In the genomic region with DNA sequence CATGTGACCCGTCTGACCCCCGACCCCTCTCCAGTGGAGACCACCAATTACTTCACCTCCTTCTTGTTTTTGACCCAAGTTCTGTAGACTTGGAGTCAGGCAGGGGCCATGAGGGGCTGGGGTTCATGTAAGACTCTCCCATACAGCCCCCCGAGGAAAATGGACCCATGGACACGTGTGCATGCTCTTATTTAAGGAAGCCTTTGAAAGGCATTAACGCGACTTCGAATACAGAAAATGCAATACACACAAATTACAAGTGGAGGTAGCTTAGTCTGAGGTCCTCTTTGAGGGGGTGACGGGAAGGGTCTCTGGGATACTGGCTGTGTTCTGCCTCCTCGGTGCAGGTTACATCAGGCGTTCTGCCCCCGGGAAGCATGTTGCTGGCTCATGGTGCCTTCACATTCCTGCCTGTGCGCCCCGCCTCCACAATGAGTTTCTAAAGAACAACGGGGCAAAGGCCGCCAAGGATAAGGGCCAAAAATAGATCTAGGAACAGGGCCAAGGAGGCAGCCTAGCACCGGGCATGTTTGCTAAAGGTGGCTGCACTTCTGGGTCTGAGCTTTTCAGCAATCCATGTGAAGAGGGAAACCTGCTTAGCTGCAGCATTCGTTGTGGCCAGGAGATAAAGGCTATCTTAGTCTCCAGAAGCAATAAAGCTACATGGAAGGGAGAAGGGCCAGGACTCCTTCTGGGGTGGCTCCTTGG, we compare ENCODE assay signal across 1 cellular context.
TF ChIP-seq lines count a peak whose summit lies in the region.

No MANE protein-coding gene starts in this region.

TF ChIP-seq in K562, 482 proteins besides CTCF, POLR2A, EP300 and RAD21 (continued from another document and continues in another):
- TF ChIP-seq, protein P1, sequence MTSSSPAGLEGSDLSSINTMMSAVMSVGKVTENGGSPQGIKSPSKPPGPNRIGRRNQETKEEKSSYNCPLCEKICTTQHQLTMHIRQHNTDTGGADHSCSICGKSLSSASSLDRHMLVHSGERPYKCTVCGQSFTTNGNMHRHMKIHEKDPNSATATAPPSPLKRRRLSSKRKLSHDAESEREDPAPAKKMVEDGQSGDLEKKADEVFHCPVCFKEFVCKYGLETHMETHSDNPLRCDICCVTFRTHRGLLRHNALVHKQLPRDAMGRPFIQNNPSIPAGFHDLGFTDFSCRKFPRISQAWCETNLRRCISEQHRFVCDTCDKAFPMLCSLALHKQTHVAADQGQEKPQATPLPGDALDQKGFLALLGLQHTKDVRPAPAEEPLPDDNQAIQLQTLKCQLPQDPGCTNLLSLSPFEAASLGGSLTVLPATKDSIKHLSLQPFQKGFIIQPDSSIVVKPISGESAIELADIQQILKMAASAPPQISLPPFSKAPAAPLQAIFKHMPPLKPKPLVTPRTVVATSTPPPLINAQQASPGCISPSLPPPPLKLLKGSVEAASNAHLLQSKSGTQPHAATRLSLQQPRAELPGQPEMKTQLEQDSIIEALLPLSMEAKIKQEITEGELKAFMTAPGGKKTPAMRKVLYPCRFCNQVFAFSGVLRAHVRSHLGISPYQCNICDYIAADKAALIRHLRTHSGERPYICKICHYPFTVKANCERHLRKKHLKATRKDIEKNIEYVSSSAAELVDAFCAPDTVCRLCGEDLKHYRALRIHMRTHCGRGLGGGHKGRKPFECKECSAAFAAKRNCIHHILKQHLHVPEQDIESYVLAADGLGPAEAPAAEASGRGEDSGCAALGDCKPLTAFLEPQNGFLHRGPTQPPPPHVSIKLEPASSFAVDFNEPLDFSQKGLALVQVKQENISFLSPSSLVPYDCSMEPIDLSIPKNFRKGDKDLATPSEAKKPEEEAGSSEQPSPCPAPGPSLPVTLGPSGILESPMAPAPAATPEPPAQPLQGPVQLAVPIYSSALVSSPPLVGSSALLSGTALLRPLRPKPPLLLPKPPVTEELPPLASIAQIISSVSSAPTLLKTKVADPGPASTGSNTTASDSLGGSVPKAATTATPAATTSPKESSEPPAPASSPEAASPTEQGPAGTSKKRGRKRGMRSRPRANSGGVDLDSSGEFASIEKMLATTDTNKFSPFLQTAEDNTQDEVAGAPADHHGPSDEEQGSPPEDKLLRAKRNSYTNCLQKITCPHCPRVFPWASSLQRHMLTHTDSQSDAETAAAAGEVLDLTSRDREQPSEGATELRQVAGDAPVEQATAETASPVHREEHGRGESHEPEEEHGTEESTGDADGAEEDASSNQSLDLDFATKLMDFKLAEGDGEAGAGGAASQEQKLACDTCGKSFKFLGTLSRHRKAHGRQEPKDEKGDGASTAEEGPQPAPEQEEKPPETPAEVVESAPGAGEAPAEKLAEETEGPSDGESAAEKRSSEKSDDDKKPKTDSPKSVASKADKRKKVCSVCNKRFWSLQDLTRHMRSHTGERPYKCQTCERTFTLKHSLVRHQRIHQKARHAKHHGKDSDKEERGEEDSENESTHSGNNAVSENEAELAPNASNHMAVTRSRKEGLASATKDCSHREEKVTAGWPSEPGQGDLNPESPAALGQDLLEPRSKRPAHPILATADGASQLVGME (CRISPR knock-in tag; IDR thresholded peaks at IDR 0.05), result no peak
- TF ChIP-seq, protein P2, sequence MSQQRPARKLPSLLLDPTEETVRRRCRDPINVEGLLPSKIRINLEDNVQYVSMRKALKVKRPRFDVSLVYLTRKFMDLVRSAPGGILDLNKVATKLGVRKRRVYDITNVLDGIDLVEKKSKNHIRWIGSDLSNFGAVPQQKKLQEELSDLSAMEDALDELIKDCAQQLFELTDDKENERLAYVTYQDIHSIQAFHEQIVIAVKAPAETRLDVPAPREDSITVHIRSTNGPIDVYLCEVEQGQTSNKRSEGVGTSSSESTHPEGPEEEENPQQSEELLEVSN (IDR thresholded peaks at IDR 0.05; ENCODE audit: borderline replicate concordance in 1 of 2, extremely low read depth in 1 of 2, insufficient read depth in 1 of 2, insufficient read length in 1 of 2, low read depth in 1 of 2, low read length in 1 of 2, poor library complexity in 1 of 2, severe bottlenecking in 1 of 2), result peak in 1 of 2 experiments; percentile 14
- TF ChIP-seq, protein P3, sequence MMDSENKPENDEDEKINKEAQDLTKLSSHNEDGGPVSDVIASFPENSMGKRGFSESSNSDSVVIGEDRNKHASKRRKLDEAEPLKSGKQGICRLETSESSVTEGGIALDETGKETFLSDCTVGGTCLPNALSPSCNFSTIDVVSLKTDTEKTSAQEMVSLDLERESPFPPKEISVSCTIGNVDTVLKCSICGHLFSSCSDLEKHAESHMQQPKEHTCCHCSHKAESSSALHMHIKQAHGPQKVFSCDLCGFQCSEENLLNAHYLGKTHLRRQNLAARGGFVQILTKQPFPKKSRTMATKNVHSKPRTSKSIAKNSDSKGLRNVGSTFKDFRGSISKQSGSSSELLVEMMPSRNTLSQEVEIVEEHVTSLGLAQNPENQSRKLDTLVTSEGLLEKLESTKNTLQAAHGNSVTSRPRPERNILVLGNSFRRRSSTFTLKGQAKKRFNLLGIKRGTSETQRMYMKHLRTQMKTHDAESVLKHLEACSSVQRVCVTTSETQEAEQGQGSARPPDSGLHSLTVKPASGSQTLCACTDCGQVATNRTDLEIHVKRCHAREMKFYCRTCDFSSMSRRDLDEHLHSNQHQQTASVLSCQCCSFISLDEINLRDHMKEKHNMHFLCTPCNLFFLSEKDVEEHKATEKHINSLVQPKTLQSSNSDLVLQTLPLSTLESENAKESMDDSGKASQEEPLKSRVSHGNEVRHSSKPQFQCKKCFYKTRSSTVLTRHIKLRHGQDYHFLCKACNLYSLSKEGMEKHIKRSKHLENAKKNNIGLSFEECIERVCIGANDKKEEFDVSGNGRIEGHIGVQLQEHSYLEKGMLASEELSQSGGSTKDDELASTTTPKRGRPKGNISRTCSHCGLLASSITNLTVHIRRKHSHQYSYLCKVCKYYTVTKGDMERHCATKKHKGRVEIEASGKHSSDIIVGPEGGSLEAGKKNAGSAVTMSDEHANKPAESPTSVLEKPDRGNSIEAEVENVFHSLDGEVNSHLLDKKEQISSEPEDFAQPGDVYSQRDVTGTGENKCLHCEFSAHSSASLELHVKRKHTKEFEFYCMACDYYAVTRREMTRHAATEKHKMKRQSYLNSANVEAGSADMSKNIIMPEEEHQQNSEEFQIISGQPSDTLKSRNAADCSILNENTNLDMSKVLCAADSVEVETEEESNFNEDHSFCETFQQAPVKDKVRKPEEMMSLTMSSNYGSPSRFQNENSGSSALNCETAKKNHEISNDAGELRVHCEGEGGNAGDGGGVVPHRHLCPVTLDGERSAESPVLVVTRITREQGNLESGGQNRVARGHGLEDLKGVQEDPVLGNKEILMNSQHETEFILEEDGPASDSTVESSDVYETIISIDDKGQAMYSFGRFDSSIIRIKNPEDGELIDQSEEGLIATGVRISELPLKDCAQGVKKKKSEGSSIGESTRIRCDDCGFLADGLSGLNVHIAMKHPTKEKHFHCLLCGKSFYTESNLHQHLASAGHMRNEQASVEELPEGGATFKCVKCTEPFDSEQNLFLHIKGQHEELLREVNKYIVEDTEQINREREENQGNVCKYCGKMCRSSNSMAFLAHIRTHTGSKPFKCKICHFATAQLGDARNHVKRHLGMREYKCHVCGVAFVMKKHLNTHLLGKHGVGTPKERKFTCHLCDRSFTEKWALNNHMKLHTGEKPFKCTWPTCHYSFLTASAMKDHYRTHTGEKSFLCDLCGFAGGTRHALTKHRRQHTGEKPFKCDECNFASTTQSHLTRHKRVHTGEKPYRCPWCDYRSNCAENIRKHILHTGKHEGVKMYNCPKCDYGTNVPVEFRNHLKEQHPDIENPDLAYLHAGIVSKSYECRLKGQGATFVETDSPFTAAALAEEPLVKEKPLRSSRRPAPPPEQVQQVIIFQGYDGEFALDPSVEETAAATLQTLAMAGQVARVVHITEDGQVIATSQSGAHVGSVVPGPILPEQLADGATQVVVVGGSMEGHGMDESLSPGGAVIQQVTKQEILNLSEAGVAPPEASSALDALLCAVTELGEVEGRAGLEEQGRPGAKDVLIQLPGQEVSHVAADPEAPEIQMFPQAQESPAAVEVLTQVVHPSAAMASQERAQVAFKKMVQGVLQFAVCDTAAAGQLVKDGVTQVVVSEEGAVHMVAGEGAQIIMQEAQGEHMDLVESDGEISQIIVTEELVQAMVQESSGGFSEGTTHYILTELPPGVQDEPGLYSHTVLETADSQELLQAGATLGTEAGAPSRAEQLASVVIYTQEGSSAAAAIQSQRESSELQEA (IDR thresholded peaks at IDR 0.05; ENCODE audit: low read depth), result no peak
- TF ChIP-seq ZNF316 (IDR thresholded peaks at IDR 0.05), result 0 out of 2 replicates have a peak, but pooled peaks have one; percentile 4
- TF ChIP-seq CXXC5 (CRISPR knock-in tag; IDR thresholded peaks at IDR 0.05), result peak; percentile 38; the same call in 1 of the 2 replicates
- TF ChIP-seq, protein P4, sequence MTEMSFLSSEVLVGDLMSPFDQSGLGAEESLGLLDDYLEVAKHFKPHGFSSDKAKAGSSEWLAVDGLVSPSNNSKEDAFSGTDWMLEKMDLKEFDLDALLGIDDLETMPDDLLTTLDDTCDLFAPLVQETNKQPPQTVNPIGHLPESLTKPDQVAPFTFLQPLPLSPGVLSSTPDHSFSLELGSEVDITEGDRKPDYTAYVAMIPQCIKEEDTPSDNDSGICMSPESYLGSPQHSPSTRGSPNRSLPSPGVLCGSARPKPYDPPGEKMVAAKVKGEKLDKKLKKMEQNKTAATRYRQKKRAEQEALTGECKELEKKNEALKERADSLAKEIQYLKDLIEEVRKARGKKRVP (CRISPR knock-in tag; IDR thresholded peaks at IDR 0.05), result no peak
- TF ChIP-seq, protein P5, sequence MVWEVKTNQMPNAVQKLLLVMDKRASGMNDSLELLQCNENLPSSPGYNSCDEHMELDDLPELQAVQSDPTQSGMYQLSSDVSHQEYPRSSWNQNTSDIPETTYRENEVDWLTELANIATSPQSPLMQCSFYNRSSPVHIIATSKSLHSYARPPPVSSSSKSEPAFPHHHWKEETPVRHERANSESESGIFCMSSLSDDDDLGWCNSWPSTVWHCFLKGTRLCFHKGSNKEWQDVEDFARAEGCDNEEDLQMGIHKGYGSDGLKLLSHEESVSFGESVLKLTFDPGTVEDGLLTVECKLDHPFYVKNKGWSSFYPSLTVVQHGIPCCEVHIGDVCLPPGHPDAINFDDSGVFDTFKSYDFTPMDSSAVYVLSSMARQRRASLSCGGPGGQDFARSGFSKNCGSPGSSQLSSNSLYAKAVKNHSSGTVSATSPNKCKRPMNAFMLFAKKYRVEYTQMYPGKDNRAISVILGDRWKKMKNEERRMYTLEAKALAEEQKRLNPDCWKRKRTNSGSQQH (CRISPR knock-in tag; IDR thresholded peaks at IDR 0.05), result no peak
- no peak for TF ChIP-seq RFX7 (CRISPR knock-in tag; IDR thresholded peaks at IDR 0.05)
- TF ChIP-seq, protein P6, sequence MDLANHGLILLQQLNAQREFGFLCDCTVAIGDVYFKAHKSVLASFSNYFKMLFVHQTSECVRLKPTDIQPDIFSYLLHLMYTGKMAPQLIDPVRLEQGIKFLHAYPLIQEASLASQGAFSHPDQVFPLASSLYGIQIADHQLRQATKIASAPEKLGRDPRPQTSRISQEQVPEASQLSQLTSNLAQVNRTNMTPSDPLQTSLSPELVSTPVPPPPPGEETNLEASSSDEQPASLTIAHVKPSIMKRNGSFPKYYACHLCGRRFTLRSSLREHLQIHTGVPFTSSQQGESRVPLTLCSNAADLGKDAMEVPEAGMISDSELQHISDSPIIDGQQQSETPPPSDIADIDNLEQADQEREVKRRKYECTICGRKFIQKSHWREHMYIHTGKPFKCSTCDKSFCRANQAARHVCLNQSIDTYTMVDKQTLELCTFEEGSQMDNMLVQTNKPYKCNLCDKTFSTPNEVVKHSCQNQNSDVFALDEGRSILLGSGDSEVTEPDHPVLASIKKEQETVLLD (IDR thresholded peaks at IDR 0.05), result no peak
- TF ChIP-seq TEAD2 (tag; IDR thresholded peaks at IDR 0.05), result no peak
- peak; percentile 45 for TF ChIP-seq ZFX (CRISPR knock-in tag; IDR thresholded peaks at IDR 0.05)
- no peak for TF ChIP-seq TARDBP (IDR thresholded peaks at IDR 0.05)
- TF ChIP-seq ERF (CRISPR knock-in tag; IDR thresholded peaks at IDR 0.05), result no peak
- TF ChIP-seq, protein P7, sequence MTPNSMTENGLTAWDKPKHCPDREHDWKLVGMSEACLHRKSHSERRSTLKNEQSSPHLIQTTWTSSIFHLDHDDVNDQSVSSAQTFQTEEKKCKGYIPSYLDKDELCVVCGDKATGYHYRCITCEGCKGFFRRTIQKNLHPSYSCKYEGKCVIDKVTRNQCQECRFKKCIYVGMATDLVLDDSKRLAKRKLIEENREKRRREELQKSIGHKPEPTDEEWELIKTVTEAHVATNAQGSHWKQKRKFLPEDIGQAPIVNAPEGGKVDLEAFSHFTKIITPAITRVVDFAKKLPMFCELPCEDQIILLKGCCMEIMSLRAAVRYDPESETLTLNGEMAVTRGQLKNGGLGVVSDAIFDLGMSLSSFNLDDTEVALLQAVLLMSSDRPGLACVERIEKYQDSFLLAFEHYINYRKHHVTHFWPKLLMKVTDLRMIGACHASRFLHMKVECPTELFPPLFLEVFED (CRISPR knock-in tag; conservative IDR thresholded peaks at IDR 0.05), result no peak
- no peak for TF ChIP-seq COPS2 (conservative IDR thresholded peaks at IDR 0.05)
- TF ChIP-seq BRCA1 (IDR thresholded peaks at IDR 0.05), result no peak
- TF ChIP-seq BRCA1 (CRISPR knock-in tag; IDR thresholded peaks at IDR 0.05), result no peak
- TF ChIP-seq SRSF1 (IDR thresholded peaks at IDR 0.05; ENCODE audit: low read depth, low read length), result no peak
- no peak for TF ChIP-seq ZNF274 (IDR thresholded peaks at IDR 0.05; ENCODE audit: borderline replicate concordance, low read depth, low read length)
- TF ChIP-seq MCM7 (IDR thresholded peaks at IDR 0.05), result no peak
- no peak for TF ChIP-seq ZNF24 (IDR thresholded peaks at IDR 0.05)
- no peak for TF ChIP-seq ELF1 (tag; IDR thresholded peaks at IDR 0.05)
- TF ChIP-seq THRAP3 (IDR thresholded peaks at IDR 0.05; ENCODE audit: borderline replicate concordance), result no peak
- TF ChIP-seq PHF20 (IDR thresholded peaks at IDR 0.05; ENCODE audit: partially characterized antibody), result no peak
- TF ChIP-seq SAFB2 (IDR thresholded peaks at IDR 0.05; ENCODE audit: borderline replicate concordance, low read depth, low read length, severe bottlenecking), result no peak
- TF ChIP-seq RNF2 (IDR thresholded peaks at IDR 0.05), result 0 out of 2 replicates have a peak, but pooled peaks have one; percentile 48
- no peak for TF ChIP-seq NFXL1 (CRISPR knock-in tag; IDR thresholded peaks at IDR 0.05)
- TF ChIP-seq ELF2 (CRISPR knock-in tag; IDR thresholded peaks at IDR 0.05), result peak; percentile 37; the same call in 1 of the 2 replicates
- TF ChIP-seq RBBP5 (IDR thresholded peaks at IDR 0.05; ENCODE audit: borderline replicate concordance, insufficient read depth, low read length, poor library complexity, severe bottlenecking), result peak; percentile 70
- no peak for TF ChIP-seq KLF1 (tag; IDR thresholded peaks at IDR 0.05)
- TF ChIP-seq, protein P8, sequence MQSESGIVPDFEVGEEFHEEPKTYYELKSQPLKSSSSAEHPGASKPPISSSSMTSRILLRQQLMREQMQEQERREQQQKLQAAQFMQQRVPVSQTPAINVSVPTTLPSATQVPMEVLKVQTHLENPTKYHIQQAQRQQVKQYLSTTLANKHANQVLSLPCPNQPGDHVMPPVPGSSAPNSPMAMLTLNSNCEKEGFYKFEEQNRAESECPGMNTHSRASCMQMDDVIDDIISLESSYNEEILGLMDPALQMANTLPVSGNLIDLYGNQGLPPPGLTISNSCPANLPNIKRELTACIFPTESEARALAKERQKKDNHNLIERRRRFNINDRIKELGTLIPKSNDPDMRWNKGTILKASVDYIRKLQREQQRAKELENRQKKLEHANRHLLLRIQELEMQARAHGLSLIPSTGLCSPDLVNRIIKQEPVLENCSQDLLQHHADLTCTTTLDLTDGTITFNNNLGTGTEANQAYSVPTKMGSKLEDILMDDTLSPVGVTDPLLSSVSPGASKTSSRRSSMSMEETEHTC (IDR thresholded peaks at IDR 0.05), result no peak
- TF ChIP-seq ETS2 (tag; IDR thresholded peaks at IDR 0.05; ENCODE audit: borderline replicate concordance, poor library complexity, severe bottlenecking), result no peak
- TF ChIP-seq STAT5B (CRISPR knock-in tag; IDR thresholded peaks at IDR 0.05), result no peak
